In genomic region chr1:204680461-204680860, GRCh38 we compare ENCODE assay signal across 20 cellular contexts. TPM values are rescaled to one million over a fixed set of nuclear protein-coding genes. Genes with fewer than 3 reads are reported as not detected.
A peak's percentile ranks its signal among the peaks of the same experiment; 100 is the strongest.
DNase-seq lines count a peak whose midpoint lies in the region; ATAC-seq and TF ChIP-seq lines count a peak whose summit lies in the region.
"Had no signal": no experiment of that assay in that cellular context is flagged by ENCODE, and none has a peak within 500 bp of the region (broad histone marks: within the 10 kb centered on the region; RNA-seq: fewer than 3 reads in every experiment).

No MANE protein-coding gene starts in this region.

- H4K20me1 ChIP-seq in SK-N-SH (ENCODE audit: insufficient read depth), result no peaks in the 10 kb centered on the region

- POLR2A ChIA-PET in SK-N-SH (lab: Yijun Ruan, JAX), result interaction anchor here (1.1 kb wide), 1 partner anchor 40 kb away, joined by 3 read pairs; no protein-coding TSS in a partner anchor

- no peaks in the 10 kb centered on the region for H3K9me3 ChIP-seq in SK-N-SH
- no peaks in the 10 kb centered on the region for H3K9me3 ChIP-seq in right cardiac atrium (ENCODE audit: control insufficient read depth, low read length)
- H3K9me3 ChIP-seq in right atrium auricular region, result no peaks in the 10 kb centered on the region
- H3K9me3 ChIP-seq in esophagus squamous epithelium, result no peaks in the 10 kb centered on the region
- H3K9me3 ChIP-seq: HAP-1 had no signal

- no peaks in the 10 kb centered on the region for H3K9me2 ChIP-seq in SK-N-SH

- TF ChIP-seq EP300 in SK-N-SH (IDR thresholded peaks at IDR 0.05; ENCODE audit: borderline replicate concordance in 1 of 2, low read depth in 1 of 2, low read length in 1 of 2), result no peak

- TF ChIP-seq RAD21 in SK-N-SH (IDR thresholded peaks at IDR 0.05; ENCODE audit: low read length), result no peak

- DNase-seq in SK-N-SH (peak; percentile 41), right cardiac atrium (peak; percentile 48 to 86 (median 84)), right atrium auricular region (ENCODE audit: low spot score) (no peak), NCI-H69 (lab: John Stamatoyannopoulos, UW) (peak; percentile 65), esophagus squamous epithelium (lab: John Stamatoyannopoulos, UW) (no peak)
- no peak for DNase-seq in activated naive CD4-positive, alpha-beta T cell treated with anti-CD3 and anti-CD28 coated beads for 36 hours
- DNase-seq: 8988T; C1 segment of cervical spinal cord; CD4-positive, CD25-positive, alpha-beta regulatory T cell; CD8-positive, alpha-beta memory T cell; COR-L47; DMS153; DMS79; GDM1; GM23248; IMR-90 had no signal

- TF ChIP-seq CTCF in SK-N-SH (IDR thresholded peaks at IDR 0.05) (no peak), right atrium auricular region (IDR thresholded peaks at IDR 0.05) (no peak), esophagus squamous epithelium (IDR thresholded peaks at IDR 0.05) (no peak)

- H2AFZ ChIP-seq in SK-N-SH (ENCODE audit: low read depth), result no peak overlapping the region
- H2AFZ ChIP-seq: GM23248 had no signal

- H3F3A ChIP-seq in SK-N-SH (replicated peaks; ENCODE audit: insufficient read depth), result no peaks in the 10 kb centered on the region

- H3K27me3 ChIP-seq in SK-N-SH (ENCODE audit: insufficient read depth) (peaks cover 43% of the 10 kb centered on the region), right cardiac atrium (ENCODE audit: control insufficient read depth, insufficient read depth) (no peaks in the 10 kb centered on the region), right atrium auricular region (no peaks in the 10 kb centered on the region), esophagus squamous epithelium (peaks cover 0 to 55% (median 0%) of the 10 kb centered on the region in 4 donors)

- H3K9ac ChIP-seq in SK-N-SH, result no peak overlapping the region
- H3K9ac ChIP-seq: GM23248 had no signal

- WGBS in SK-N-SH (ENCODE audit: low lambda C conversion rate), result 49% methylated on average over 5 of the region's 7 CpGs
- WGBS in right cardiac atrium, result 67% methylated on average over 7 of the region's 7 CpGs
- WGBS in esophagus squamous epithelium, 2 donors, result 67 to 86% methylated on average over 4 to 7 of the region's 7 CpGs

- no peak overlapping the region for H3K27ac Mint-ChIP-seq in activated naive CD4-positive, alpha-beta T cell treated with anti-CD3 and anti-CD28 coated beads for 36 hours
- H3K27ac Mint-ChIP-seq: CD4-positive, CD25-positive, alpha-beta regulatory T cell; CD8-positive, alpha-beta memory T cell had no signal

- H3K79me2 ChIP-seq in SK-N-SH (ENCODE audit: insufficient read depth), result no peaks in the 10 kb centered on the region

- H3K9me3 Mint-ChIP-seq in activated naive CD4-positive, alpha-beta T cell treated with anti-CD3 and anti-CD28 coated beads for 36 hours, result no peaks in the 10 kb centered on the region
- H3K9me3 Mint-ChIP-seq: CD4-positive, CD25-positive, alpha-beta regulatory T cell; CD8-positive, alpha-beta memory T cell had no signal

- no peak for ATAC-seq in SK-N-SH treated with all-trans-retinoic acid at 6 μM for 48 hours
- peak; percentile 49 to 57 for ATAC-seq in right cardiac atrium

- H3K4me2 ChIP-seq in SK-N-SH, result no peak overlapping the region

- intact Hi-C loops in right cardiac atrium (cut with DNase I) (loop anchor here in 1 of 4 donors (10.0 kb wide), 1 partner anchor 54 kb away; no protein-coding TSS in a partner anchor), esophagus squamous epithelium (cut with DNase I) (no loop called here)
- intact Hi-C loops in activated naive CD4-positive, alpha-beta T cell treated with anti-CD3 and anti-CD28 coated beads for 36 hours (cut with micrococcal nuclease), result no loop called here

- H3K4me3 Mint-ChIP-seq in activated naive CD4-positive, alpha-beta T cell treated with anti-CD3 and anti-CD28 coated beads for 36 hours, result no peak overlapping the region
- H3K4me3 Mint-ChIP-seq: CD4-positive, CD25-positive, alpha-beta regulatory T cell; CD8-positive, alpha-beta memory T cell had no signal

- no peak for TF ChIP-seq POLR2A in esophagus squamous epithelium (IDR thresholded peaks at IDR 0.05)

- peaks cover 19% of the 10 kb centered on the region for H3K27me3 Mint-ChIP-seq in activated naive CD4-positive, alpha-beta T cell treated with anti-CD3 and anti-CD28 coated beads for 36 hours (ENCODE audit: low read depth)

- no peak overlapping the region for H3K4me3 ChIP-seq in SK-N-SH (ENCODE audit: low read depth in 2 of 2, low read length in 1 of 2)
- no peak overlapping the region for H3K4me3 ChIP-seq in right cardiac atrium (ENCODE audit: low read length)
- no peak overlapping the region for H3K4me3 ChIP-seq in right atrium auricular region
- H3K4me3 ChIP-seq in esophagus squamous epithelium, result no peak overlapping the region
- H3K4me3 ChIP-seq: GM23248, HAP-1 had no signal

- CTCF ChIA-PET in SK-N-SH (lab: Yijun Ruan, JAX), result interaction anchor here (1.1 to 2.7 kb wide), 3 partner anchors 8 to 127 kb away, joined by 3 to 10 read pairs (median 3); no protein-coding TSS in a partner anchor
- CTCF ChIA-PET in activated naive CD4-positive, alpha-beta T cell treated with anti-CD3 and anti-CD28 coated beads for 36 hours (lab: Charles Lee), result no interaction called here

- no peaks in the 10 kb centered on the region for H3K36me3 Mint-ChIP-seq in activated naive CD4-positive, alpha-beta T cell treated with anti-CD3 and anti-CD28 coated beads for 36 hours (ENCODE audit: low read depth)
- H3K36me3 Mint-ChIP-seq: CD4-positive, CD25-positive, alpha-beta regulatory T cell; CD8-positive, alpha-beta memory T cell had no signal

- no peaks in the 10 kb centered on the region for H3K36me3 ChIP-seq in SK-N-SH (replicated peaks in 1 of 2; ENCODE audit: control insufficient read depth in 1 of 2, insufficient read depth in 2 of 2, low read length in 1 of 2)
- no peaks in the 10 kb centered on the region for H3K36me3 ChIP-seq in right atrium auricular region
- no peaks in the 10 kb centered on the region for H3K36me3 ChIP-seq in esophagus squamous epithelium
- H3K36me3 ChIP-seq: HAP-1 had no signal

- H3K27ac ChIP-seq in SK-N-SH (ENCODE audit: low read depth in 2 of 2, low read length in 1 of 2), result no peak overlapping the region
- H3K27ac ChIP-seq in right cardiac atrium (ENCODE audit: low read length), result no peak overlapping the region
- no peak overlapping the region for H3K27ac ChIP-seq in right atrium auricular region
- no peak overlapping the region for H3K27ac ChIP-seq in esophagus squamous epithelium
- H3K27ac ChIP-seq: GM23248 had no signal

- peaks cover 0 to 6% of the 10 kb centered on the region in 2 experiments; a peak in 1 of 4 replicates for H3K4me1 ChIP-seq in SK-N-SH (ENCODE audit: control insufficient read depth in 1 of 2, insufficient read depth in 2 of 2, low read depth in 1 of 2, low read length in 1 of 2)
- H3K4me1 ChIP-seq in right cardiac atrium (ENCODE audit: control insufficient read depth, insufficient read depth, low read length), result peaks cover under 1% of the 10 kb centered on the region
- H3K4me1 ChIP-seq in right atrium auricular region, result peaks cover 0 to 17% of the 10 kb centered on the region in 2 donors
- peaks cover 0 to 15% (median 8%) of the 10 kb centered on the region in 3 donors for H3K4me1 ChIP-seq in esophagus squamous epithelium
- H3K4me1 ChIP-seq: HAP-1 had no signal

- peaks cover 5% of the 10 kb centered on the region for H3K4me1 Mint-ChIP-seq in activated naive CD4-positive, alpha-beta T cell treated with anti-CD3 and anti-CD28 coated beads for 36 hours (ENCODE audit: low read depth)

TF ChIP-seq in SK-N-SH, 30 proteins besides CTCF, POLR2A, EP300 and RAD21 (continues in another document):
- no peak for TF ChIP-seq RFX5 (IDR thresholded peaks at IDR 0.05; ENCODE audit: low read length)
- TF ChIP-seq MAX (IDR thresholded peaks at IDR 0.05; ENCODE audit: low read depth), result no peak
- TF ChIP-seq ELF1 (IDR thresholded peaks at IDR 0.05), result no peak
- no peak for TF ChIP-seq CHD2 (IDR thresholded peaks at IDR 0.05; ENCODE audit: low read length, partially characterized antibody)
- TF ChIP-seq FOXJ3 (CRISPR knock-in tag; IDR thresholded peaks at IDR 0.05), result no peak
- no peak for TF ChIP-seq USF2 (IDR thresholded peaks at IDR 0.05; ENCODE audit: borderline replicate concordance, low read depth, low read length)

TF ChIP-seq in SK-N-SH treated with all-trans-retinoic acid at 6 μM for 48 hours, 23 proteins besides CTCF, POLR2A, EP300 and RAD21 (continues in another document):
- no peak for TF ChIP-seq POU6F1 (CRISPR knock-in tag; IDR thresholded peaks at IDR 0.05; ENCODE audit: borderline replicate concordance, low read depth)

RNA-seq across cellular contexts. Expression of gene LRRN2, which starts 5.1 kb away (rescaled TPM):
- polyA plus RNA-seq in SK-N-SH (2012; rRNA removed), result not detected in 2 replicates
- polyA plus RNA-seq in SK-N-SH (2012; cell fraction: cytosol; rRNA removed), result not detected in 2 replicates
- polyA plus RNA-seq in SK-N-SH (2012; cell fraction: nucleus; rRNA removed), result not detected in 2 replicates
- total RNA-seq in right cardiac atrium, result 10 to 100 TPM in 3 of 4 donors, 1 to 10 TPM in 1; 4.8 to 31.6 (median 22.6) TPM
- 20.8 TPM for polyA plus RNA-seq in right cardiac atrium
- total RNA-seq in right atrium auricular region, result 1 to 10 TPM; 6.6 to 8.2 TPM
- 1 to 10 TPM in 3 of 4 donors, under 1 TPM in 1; 0.18 to 1.8 (median 1.5) TPM for total RNA-seq in esophagus squamous epithelium
- total RNA-seq in activated naive CD4-positive, alpha-beta T cell treated with anti-CD3 and anti-CD28 coated beads for 36 hours, result not detected
- total RNA-seq: A673; CD4-positive, CD25-positive, alpha-beta regulatory T cell; CD8-positive, alpha-beta memory T cell; IMR-90 had no signal
- polyA plus RNA-seq: AG04450; CD8-positive, alpha-beta memory T cell; GM23248; IMR-90 had no signal

Comparison
In these comparisons a context has a peak if more than half of its experiments do, and no peak if none do; other contexts are left out.
1. DNase-seq: peak in SK-N-SH (single experiment), right cardiac atrium (3 of 3) and NCI-H69 (single experiment); none in right atrium auricular region (single experiment), esophagus squamous epithelium (single experiment) and activated naive CD4-positive, alpha-beta T cell treated with anti-CD3 and anti-CD28 coated beads for 36 hours (single experiment).